ENCODE assay signal across 1 cellular context in the genomic region with DNA sequence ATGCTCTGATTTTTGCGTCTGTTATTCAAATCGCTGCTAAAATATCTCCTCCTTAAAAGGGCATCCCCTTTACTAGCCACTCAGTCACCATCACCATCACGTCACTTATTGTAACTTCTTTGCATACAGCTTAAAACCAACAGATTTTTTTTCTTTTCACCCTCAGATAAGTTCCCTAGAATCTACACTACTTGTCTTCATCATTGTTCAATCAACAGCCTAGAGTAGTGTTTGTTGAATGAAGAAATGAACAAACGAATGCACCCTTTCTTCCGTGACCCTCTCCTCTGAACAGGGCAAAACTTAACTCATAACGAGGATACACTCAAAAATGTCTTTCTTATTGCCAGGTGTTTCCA.
TF ChIP-seq lines count a peak whose summit lies in the region.

No MANE protein-coding gene starts in this region.

TF ChIP-seq in WTC11, 78 proteins besides CTCF, POLR2A, EP300 and RAD21 (continued from another document):
- TF ChIP-seq, protein P1, sequence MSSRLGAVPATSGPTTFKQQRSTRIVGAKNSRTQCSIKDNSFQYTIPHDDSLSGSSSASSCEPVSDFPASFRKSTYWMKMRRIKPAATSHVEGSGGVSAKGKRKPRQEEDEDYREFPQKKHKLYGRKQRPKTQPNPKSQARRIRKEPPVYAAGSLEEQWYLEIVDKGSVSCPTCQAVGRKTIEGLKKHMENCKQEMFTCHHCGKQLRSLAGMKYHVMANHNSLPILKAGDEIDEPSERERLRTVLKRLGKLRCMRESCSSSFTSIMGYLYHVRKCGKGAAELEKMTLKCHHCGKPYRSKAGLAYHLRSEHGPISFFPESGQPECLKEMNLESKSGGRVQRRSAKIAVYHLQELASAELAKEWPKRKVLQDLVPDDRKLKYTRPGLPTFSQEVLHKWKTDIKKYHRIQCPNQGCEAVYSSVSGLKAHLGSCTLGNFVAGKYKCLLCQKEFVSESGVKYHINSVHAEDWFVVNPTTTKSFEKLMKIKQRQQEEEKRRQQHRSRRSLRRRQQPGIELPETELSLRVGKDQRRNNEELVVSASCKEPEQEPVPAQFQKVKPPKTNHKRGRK (CRISPR knock-in tag; IDR thresholded peaks at IDR 0.05; ENCODE audit: borderline replicate concordance), result no peak
- TF ChIP-seq, protein P2, sequence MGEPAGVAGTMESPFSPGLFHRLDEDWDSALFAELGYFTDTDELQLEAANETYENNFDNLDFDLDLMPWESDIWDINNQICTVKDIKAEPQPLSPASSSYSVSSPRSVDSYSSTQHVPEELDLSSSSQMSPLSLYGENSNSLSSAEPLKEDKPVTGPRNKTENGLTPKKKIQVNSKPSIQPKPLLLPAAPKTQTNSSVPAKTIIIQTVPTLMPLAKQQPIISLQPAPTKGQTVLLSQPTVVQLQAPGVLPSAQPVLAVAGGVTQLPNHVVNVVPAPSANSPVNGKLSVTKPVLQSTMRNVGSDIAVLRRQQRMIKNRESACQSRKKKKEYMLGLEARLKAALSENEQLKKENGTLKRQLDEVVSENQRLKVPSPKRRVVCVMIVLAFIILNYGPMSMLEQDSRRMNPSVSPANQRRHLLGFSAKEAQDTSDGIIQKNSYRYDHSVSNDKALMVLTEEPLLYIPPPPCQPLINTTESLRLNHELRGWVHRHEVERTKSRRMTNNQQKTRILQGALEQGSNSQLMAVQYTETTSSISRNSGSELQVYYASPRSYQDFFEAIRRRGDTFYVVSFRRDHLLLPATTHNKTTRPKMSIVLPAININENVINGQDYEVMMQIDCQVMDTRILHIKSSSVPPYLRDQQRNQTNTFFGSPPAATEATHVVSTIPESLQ (CRISPR knock-in tag; IDR thresholded peaks at IDR 0.05), result no peak
- TF ChIP-seq GRHL2 (CRISPR knock-in tag; IDR thresholded peaks at IDR 0.05; ENCODE audit: insufficient replicate concordance, severe bottlenecking) (no peak), MXD4 (CRISPR knock-in tag; IDR thresholded peaks at IDR 0.05; ENCODE audit: borderline replicate concordance) (no peak), FOXP1 (CRISPR knock-in tag; IDR thresholded peaks at IDR 0.05; ENCODE audit: borderline replicate concordance) (no peak)
- TF ChIP-seq, protein P3, sequence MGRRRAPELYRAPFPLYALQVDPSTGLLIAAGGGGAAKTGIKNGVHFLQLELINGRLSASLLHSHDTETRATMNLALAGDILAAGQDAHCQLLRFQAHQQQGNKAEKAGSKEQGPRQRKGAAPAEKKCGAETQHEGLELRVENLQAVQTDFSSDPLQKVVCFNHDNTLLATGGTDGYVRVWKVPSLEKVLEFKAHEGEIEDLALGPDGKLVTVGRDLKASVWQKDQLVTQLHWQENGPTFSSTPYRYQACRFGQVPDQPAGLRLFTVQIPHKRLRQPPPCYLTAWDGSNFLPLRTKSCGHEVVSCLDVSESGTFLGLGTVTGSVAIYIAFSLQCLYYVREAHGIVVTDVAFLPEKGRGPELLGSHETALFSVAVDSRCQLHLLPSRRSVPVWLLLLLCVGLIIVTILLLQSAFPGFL (CRISPR knock-in tag; IDR thresholded peaks at IDR 0.05; ENCODE audit: borderline replicate concordance), result no peak
- TF ChIP-seq, protein P4, sequence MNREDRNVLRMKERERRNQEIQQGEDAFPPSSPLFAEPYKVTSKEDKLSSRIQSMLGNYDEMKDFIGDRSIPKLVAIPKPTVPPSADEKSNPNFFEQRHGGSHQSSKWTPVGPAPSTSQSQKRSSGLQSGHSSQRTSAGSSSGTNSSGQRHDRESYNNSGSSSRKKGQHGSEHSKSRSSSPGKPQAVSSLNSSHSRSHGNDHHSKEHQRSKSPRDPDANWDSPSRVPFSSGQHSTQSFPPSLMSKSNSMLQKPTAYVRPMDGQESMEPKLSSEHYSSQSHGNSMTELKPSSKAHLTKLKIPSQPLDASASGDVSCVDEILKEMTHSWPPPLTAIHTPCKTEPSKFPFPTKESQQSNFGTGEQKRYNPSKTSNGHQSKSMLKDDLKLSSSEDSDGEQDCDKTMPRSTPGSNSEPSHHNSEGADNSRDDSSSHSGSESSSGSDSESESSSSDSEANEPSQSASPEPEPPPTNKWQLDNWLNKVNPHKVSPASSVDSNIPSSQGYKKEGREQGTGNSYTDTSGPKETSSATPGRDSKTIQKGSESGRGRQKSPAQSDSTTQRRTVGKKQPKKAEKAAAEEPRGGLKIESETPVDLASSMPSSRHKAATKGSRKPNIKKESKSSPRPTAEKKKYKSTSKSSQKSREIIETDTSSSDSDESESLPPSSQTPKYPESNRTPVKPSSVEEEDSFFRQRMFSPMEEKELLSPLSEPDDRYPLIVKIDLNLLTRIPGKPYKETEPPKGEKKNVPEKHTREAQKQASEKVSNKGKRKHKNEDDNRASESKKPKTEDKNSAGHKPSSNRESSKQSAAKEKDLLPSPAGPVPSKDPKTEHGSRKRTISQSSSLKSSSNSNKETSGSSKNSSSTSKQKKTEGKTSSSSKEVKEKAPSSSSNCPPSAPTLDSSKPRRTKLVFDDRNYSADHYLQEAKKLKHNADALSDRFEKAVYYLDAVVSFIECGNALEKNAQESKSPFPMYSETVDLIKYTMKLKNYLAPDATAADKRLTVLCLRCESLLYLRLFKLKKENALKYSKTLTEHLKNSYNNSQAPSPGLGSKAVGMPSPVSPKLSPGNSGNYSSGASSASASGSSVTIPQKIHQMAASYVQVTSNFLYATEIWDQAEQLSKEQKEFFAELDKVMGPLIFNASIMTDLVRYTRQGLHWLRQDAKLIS (CRISPR knock-in tag; IDR thresholded peaks at IDR 0.05; ENCODE audit: borderline replicate concordance), result no peak
- TF ChIP-seq, protein P5, sequence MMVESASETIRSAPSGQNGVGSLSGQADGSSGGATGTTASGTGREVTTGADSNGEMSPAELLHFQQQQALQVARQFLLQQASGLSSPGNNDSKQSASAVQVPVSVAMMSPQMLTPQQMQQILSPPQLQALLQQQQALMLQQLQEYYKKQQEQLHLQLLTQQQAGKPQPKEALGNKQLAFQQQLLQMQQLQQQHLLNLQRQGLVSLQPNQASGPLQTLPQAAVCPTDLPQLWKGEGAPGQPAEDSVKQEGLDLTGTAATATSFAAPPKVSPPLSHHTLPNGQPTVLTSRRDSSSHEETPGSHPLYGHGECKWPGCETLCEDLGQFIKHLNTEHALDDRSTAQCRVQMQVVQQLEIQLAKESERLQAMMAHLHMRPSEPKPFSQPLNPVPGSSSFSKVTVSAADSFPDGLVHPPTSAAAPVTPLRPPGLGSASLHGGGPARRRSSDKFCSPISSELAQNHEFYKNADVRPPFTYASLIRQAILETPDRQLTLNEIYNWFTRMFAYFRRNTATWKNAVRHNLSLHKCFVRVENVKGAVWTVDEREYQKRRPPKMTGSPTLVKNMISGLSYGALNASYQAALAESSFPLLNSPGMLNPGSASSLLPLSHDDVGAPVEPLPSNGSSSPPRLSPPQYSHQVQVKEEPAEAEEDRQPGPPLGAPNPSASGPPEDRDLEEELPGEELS (CRISPR knock-in tag; IDR thresholded peaks at IDR 0.05), result no peak
